Comparison of ENCODE assay signal across 12 cellular contexts in genomic region chr12:111454716-111455447, GRCh38. TPM values are rescaled to one million over a fixed set of nuclear protein-coding genes. Genes with fewer than 3 reads are reported as not detected.
DNase-seq lines count a peak whose midpoint lies in the region; ATAC-seq, FAIRE-seq and TF ChIP-seq lines count a peak whose summit lies in the region.
"Had no signal": no experiment of that assay in that cellular context is flagged by ENCODE, and none has a peak within 500 bp of the region (broad histone marks: within the 10 kb centered on the region; RNA-seq: fewer than 3 reads in every experiment).

No MANE protein-coding gene starts in this region.

- peaks cover 0 to 9% (median 0%) of the 10 kb centered on the region in 3 donors for H3K4me1 ChIP-seq in pancreas
- H3K4me1 ChIP-seq: neural progenitor cell had no signal

- POLR2A ChIA-PET in activated CD4-positive, alpha-beta T cell treated with anti-CD3 and anti-CD28 coated beads, Interleukin-2, amount 10 ng/mL, durations not matched to agents 7 days and 5 days (lab: Charles Lee), result no interaction called here
- POLR2A ChIA-PET in WTC11 (lab: Charles Lee), result interaction anchor here (0.5 kb wide), 1 partner anchor 28 kb away, joined by 7 read pairs; no protein-coding TSS in a partner anchor

- peak overlapping the region; percentile 31 for H3K27ac Mint-ChIP-seq in activated CD4-positive, alpha-beta T cell treated with anti-CD3 and anti-CD28 coated beads, Interleukin-2, amount 10 ng/mL, durations not matched to agents 7 days and 5 days
- H3K27ac Mint-ChIP-seq in WTC11 (peak overlapping the region; percentile 53), endothelial cell (ENCODE audit: unreplicated experiment) (peak overlapping the region; percentile 88)
- H3K27ac Mint-ChIP-seq: activated B cell treated with CpG ODN at 0.5 μM for 24 hours, neural progenitor cell had no signal

- intact Hi-C loops in pancreas (cut with DNase I), result loop anchor here in 1 of 3 donors (5.0 kb wide), 1 partner anchor 58 kb away; no protein-coding TSS in a partner anchor

- H3K36me3 ChIP-seq in pancreas, result peaks cover 0 to 39% (median 32%) of the 10 kb centered on the region in 3 donors
- H3K36me3 ChIP-seq: neural progenitor cell had no signal

- FAIRE-seq in pancreas (lab: Jason Lieb, UNC), result no peak

- no peaks in the 10 kb centered on the region for H3K9me3 ChIP-seq in pancreas

- CTCF ChIA-PET in activated CD4-positive, alpha-beta T cell treated with anti-CD3 and anti-CD28 coated beads, Interleukin-2, amount 10 ng/mL, durations not matched to agents 7 days and 5 days (lab: Charles Lee), result interaction anchor here (0.7 to 2.2 kb wide), 5 partner anchors 9 to 58 kb away, joined by 3 to 15 read pairs (median 4); no protein-coding TSS in a partner anchor
- CTCF ChIA-PET in WTC11 (lab: Charles Lee), result interaction anchor here (0.6 to 1.3 kb wide), 4 partner anchors 17 to 1570 kb away, joined by 3 read pairs; no protein-coding TSS in a partner anchor

- H3K4me3 ChIP-seq in pancreas, result no peak overlapping the region
- H3K4me3 ChIP-seq: neural progenitor cell, skin epidermis had no signal

- peaks cover 38% of the 10 kb centered on the region for H3K36me3 Mint-ChIP-seq in activated CD4-positive, alpha-beta T cell treated with anti-CD3 and anti-CD28 coated beads, Interleukin-2, amount 10 ng/mL, durations not matched to agents 7 days and 5 days (ENCODE audit: low read depth)
- H3K36me3 Mint-ChIP-seq in WTC11 (peaks cover 50% of the 10 kb centered on the region), endothelial cell (ENCODE audit: low read depth, unreplicated experiment) (peaks cover 42% of the 10 kb centered on the region)

- no peaks in the 10 kb centered on the region for H3K9me3 Mint-ChIP-seq in activated CD4-positive, alpha-beta T cell treated with anti-CD3 and anti-CD28 coated beads, Interleukin-2, amount 10 ng/mL, durations not matched to agents 7 days and 5 days
- H3K9me3 Mint-ChIP-seq in WTC11 (no peaks in the 10 kb centered on the region), endothelial cell (ENCODE audit: unreplicated experiment) (no peaks in the 10 kb centered on the region)
- H3K9me3 Mint-ChIP-seq: activated B cell treated with CpG ODN at 0.5 μM for 24 hours, neural progenitor cell had no signal

- WGBS in pancreas, 2 donors, result 83% methylated on average over 11 of the region's 11 CpGs

- DNase-seq in activated CD4-positive, alpha-beta T cell treated with anti-CD3 and anti-CD28 coated beads, Interleukin-2, amount 10 ng/mL, durations not matched to agents 7 days and 5 days, result no peak
- DNase-seq in activated CD4-positive, alpha-beta T cell treated with anti-CD3 and anti-CD28 coated beads, Interleukin-2, amount 50 U/mL, for 1 hour, result no peak
- no peak for DNase-seq in WTC11 (ENCODE audit: low spot score)
- no peak for DNase-seq in endothelial cell (ENCODE audit: low spot score)
- DNase-seq in stimulated activated CD8-positive, alpha-beta memory T cell treated with anti-CD3 and anti-CD28 coated beads, Interleukin-4, amount 100 ng/mL, for 48 hours, result peak; percentile 24
- no peak for DNase-seq in pancreas
- DNase-seq in EL, result no peak
- DNase-seq: activated B cell treated with CpG ODN at 0.5 μM for 24 hours, MM.1S had no signal

- no peak overlapping the region for H3K4me3 Mint-ChIP-seq in activated CD4-positive, alpha-beta T cell treated with anti-CD3 and anti-CD28 coated beads, Interleukin-2, amount 10 ng/mL, durations not matched to agents 7 days and 5 days
- H3K4me3 Mint-ChIP-seq in WTC11, result no peak overlapping the region
- no peak overlapping the region for H3K4me3 Mint-ChIP-seq in endothelial cell (ENCODE audit: unreplicated experiment)
- H3K4me3 Mint-ChIP-seq: activated B cell treated with CpG ODN at 0.5 μM for 24 hours, neural progenitor cell had no signal

- no peaks in the 10 kb centered on the region for H3K27me3 Mint-ChIP-seq in activated CD4-positive, alpha-beta T cell treated with anti-CD3 and anti-CD28 coated beads, Interleukin-2, amount 10 ng/mL, durations not matched to agents 7 days and 5 days
- no peaks in the 10 kb centered on the region for H3K27me3 Mint-ChIP-seq in WTC11 (ENCODE audit: low read depth)
- peaks cover 13% of the 10 kb centered on the region for H3K27me3 Mint-ChIP-seq in endothelial cell (ENCODE audit: unreplicated experiment)
- H3K27me3 Mint-ChIP-seq: activated B cell treated with CpG ODN at 0.5 μM for 24 hours had no signal

- TF ChIP-seq CTCF in WTC11 (IDR thresholded peaks at IDR 0.05) (no peak), endothelial cell (IDR thresholded peaks at IDR 0.05; ENCODE audit: unreplicated experiment) (no peak), pancreas (IDR thresholded peaks at IDR 0.05) (no peak)

- no peaks in the 10 kb centered on the region for H3K27me3 ChIP-seq in pancreas
- H3K27me3 ChIP-seq: neural progenitor cell had no signal

- no peak for ATAC-seq in WTC11
- ATAC-seq in GM18909 (IDR thresholded peaks at IDR 0.05; ENCODE audit: poor library complexity, unreplicated experiment), result no peak
- no peak for ATAC-seq in pancreas

- H3K27ac ChIP-seq in pancreas, result no peak overlapping the region
- H3K27ac ChIP-seq: neural progenitor cell had no signal

- peaks cover 30% of the 10 kb centered on the region for H3K4me1 Mint-ChIP-seq in activated CD4-positive, alpha-beta T cell treated with anti-CD3 and anti-CD28 coated beads, Interleukin-2, amount 10 ng/mL, durations not matched to agents 7 days and 5 days
- no peaks in the 10 kb centered on the region for H3K4me1 Mint-ChIP-seq in WTC11
- H3K4me1 Mint-ChIP-seq in endothelial cell (ENCODE audit: unreplicated experiment), result peaks cover 43% of the 10 kb centered on the region
- H3K4me1 Mint-ChIP-seq: neural progenitor cell had no signal

TF ChIP-seq in WTC11, 78 proteins besides CTCF, POLR2A, EP300 and RAD21 (continues in another document):
- no peak for TF ChIP-seq IRF1 (CRISPR knock-in tag; IDR thresholded peaks at IDR 0.05)
- no peak for TF ChIP-seq ZNF423 (CRISPR knock-in tag; IDR thresholded peaks at IDR 0.05)
- TF ChIP-seq ERG (CRISPR knock-in tag; IDR thresholded peaks at IDR 0.05), result no peak
- TF ChIP-seq TEAD4 (CRISPR knock-in tag; IDR thresholded peaks at IDR 0.05), result no peak
- TF ChIP-seq ATF2 (CRISPR knock-in tag; IDR thresholded peaks at IDR 0.05; ENCODE audit: borderline replicate concordance, low read depth), result no peak
- TF ChIP-seq MXD4 (CRISPR knock-in tag; IDR thresholded peaks at IDR 0.05; ENCODE audit: borderline replicate concordance), result no peak
- no peak for TF ChIP-seq IRF2 (CRISPR knock-in tag; IDR thresholded peaks at IDR 0.05; ENCODE audit: borderline replicate concordance, low read depth)
- no peak for TF ChIP-seq SP1 (CRISPR knock-in tag; conservative IDR thresholded peaks at IDR 0.05)
- no peak for TF ChIP-seq ZNF317 (CRISPR knock-in tag; IDR thresholded peaks at IDR 0.05; ENCODE audit: borderline replicate concordance, low read depth)
- TF ChIP-seq NR1H2 (CRISPR knock-in tag; IDR thresholded peaks at IDR 0.05), result no peak
- TF ChIP-seq ZBTB21 (CRISPR knock-in tag; IDR thresholded peaks at IDR 0.05; ENCODE audit: borderline replicate concordance), result no peak
- TF ChIP-seq CREM (CRISPR knock-in tag; IDR thresholded peaks at IDR 0.05), result no peak
- TF ChIP-seq E2F4 (CRISPR knock-in tag; IDR thresholded peaks at IDR 0.05; ENCODE audit: borderline replicate concordance, low read depth), result no peak
- no peak for TF ChIP-seq SMAD3 (CRISPR knock-in tag; IDR thresholded peaks at IDR 0.05; ENCODE audit: borderline replicate concordance)
- TF ChIP-seq NR2C2 (CRISPR knock-in tag; IDR thresholded peaks at IDR 0.05), result no peak

RNA-seq across cellular contexts. Expression of gene SH2B3, which starts 49.2 kb away (rescaled TPM):
- 10 to 100 TPM; 29.7 to 29.8 TPM for total RNA-seq in activated CD4-positive, alpha-beta T cell treated with anti-CD3 and anti-CD28 coated beads, Interleukin-2, amount 10 ng/mL, durations not matched to agents 7 days and 5 days
- total RNA-seq in WTC11 (2021) (20.5 to 31.8 TPM (median 20.7 TPM) in 3 replicates), endothelial cell (ENCODE audit: unreplicated experiment) (93.7 TPM), pancreas (10 to 100 TPM in 3 of 6 donors, 1 to 10 TPM in 3; 5.4 to 15.0 (median 9.3) TPM)
- 1 to 10 TPM; 2.8 to 4.1 TPM for polyA plus RNA-seq in pancreas

Comparison
In these comparisons a context has a peak if more than half of its experiments do, and no peak if none do; other contexts are left out.
1. H3K27ac Mint-ChIP-seq: peak in every context shown above with its lines; median percentile 88 in endothelial cell; 53 in WTC11; 31 in activated CD4-positive, alpha-beta T cell treated with anti-CD3 and anti-CD28 coated beads, Interleukin-2, amount 10 ng/mL, durations not matched to agents 7 days and 5 days.